10 cellular contexts compared by ENCODE assay signal in the genomic region with DNA sequence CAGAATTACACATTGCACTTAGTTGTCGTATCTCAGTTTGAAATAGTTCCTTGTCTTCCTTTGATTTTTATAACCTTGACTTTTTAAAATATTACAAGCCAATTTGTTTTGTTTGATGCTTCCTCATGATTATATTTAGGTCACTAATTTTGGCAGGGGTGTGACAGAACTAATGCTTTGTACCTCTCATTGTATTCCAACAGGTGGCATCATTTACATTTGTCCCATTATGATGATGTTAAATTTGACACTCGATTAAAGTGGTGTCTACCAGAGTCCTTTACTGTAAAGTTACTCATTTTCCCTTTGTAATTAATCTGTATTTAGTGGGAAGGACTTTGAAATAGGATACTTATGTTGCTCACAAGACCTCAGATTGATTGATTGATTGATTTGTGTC. TPM values are rescaled to one million over a fixed set of nuclear protein-coding genes. Genes with fewer than 3 reads are reported as not detected.
DNase-seq lines count a peak whose midpoint lies in the region; ATAC-seq and TF ChIP-seq lines count a peak whose summit lies in the region.
"Had no signal": no experiment of that assay in that cellular context is flagged by ENCODE, and none has a peak within 500 bp of the region (broad histone marks: within the 10 kb centered on the region; RNA-seq: fewer than 3 reads in every experiment).

No MANE protein-coding gene starts in this region.

- ATAC-seq in GM21423 (IDR thresholded peaks at IDR 0.05; ENCODE audit: unreplicated experiment), result no peak

- WGBS in adrenal gland, 4 donors, result 33 to 55% (median 39%) methylated on average over 2 of the region's 2 CpGs

- no peak for TF ChIP-seq POLR2A in adrenal gland (IDR thresholded peaks at IDR 0.05)

- H3K4me1 ChIP-seq in adrenal gland (replicated peaks in 1 of 2) (no peaks in the 10 kb centered on the region), osteoblast (ENCODE audit: insufficient read depth, low read length) (no peaks in the 10 kb centered on the region)

- H3K27ac ChIP-seq in adrenal gland (no peak overlapping the region), osteoblast (ENCODE audit: low read depth, low read length) (no peak overlapping the region)

- H3K79me2 ChIP-seq in osteoblast (ENCODE audit: insufficient read depth, low read length), result no peaks in the 10 kb centered on the region

- H3K27me3 ChIP-seq in adrenal gland (no peaks in the 10 kb centered on the region), osteoblast (ENCODE audit: insufficient read depth, low read length) (no peaks in the 10 kb centered on the region)

- DNase-seq in NCI-H2196 treated with DMSO at 0.1 percent for 48 hours (lab: John Stamatoyannopoulos, UW; ENCODE audit: unreplicated experiment) (peak; percentile 10), NCI-H2196 (lab: John Stamatoyannopoulos, UW; ENCODE audit: unreplicated experiment) (no peak), adrenal gland (no peak), osteoblast (ENCODE audit: insufficient read length, low spot score, missing footprints) (no peak), amygdala (lab: John Stamatoyannopoulos, UW) (no peak)
- no peak for DNase-seq in stimulated activated CD4-positive, alpha-beta T cell treated with anti-CD3 and anti-CD28 coated beads, Interleukin-4, amount 100 ng/mL, for 1 hour
- DNase-seq: activated CD8-positive, alpha-beta memory T cell treated with anti-CD3 and anti-CD28 coated beads, Interleukin-2, amount 50 U/mL, for 48 hours; NCI-H226 had no signal

- no peaks in the 10 kb centered on the region for H3K36me3 ChIP-seq in adrenal gland (replicated peaks in 1 of 2)
- peaks cover 5% of the 10 kb centered on the region for H3K36me3 ChIP-seq in osteoblast (ENCODE audit: insufficient read depth, low read length)

- intact Hi-C loops in adrenal gland (cut with DNase I), result no loop called here

- H4K20me1 ChIP-seq in osteoblast (ENCODE audit: insufficient read depth, low read length), result no peaks in the 10 kb centered on the region

- H3K4me2 ChIP-seq in osteoblast (ENCODE audit: insufficient read depth, low read length), result no peak overlapping the region

- H2AFZ ChIP-seq in osteoblast (ENCODE audit: low read length), result no peak overlapping the region

- H3K9me3 ChIP-seq in adrenal gland (replicated peaks in 1 of 3) (no peaks in the 10 kb centered on the region), osteoblast (ENCODE audit: low read depth, low read length) (no peaks in the 10 kb centered on the region)

- H3K4me3 ChIP-seq in adrenal gland (no peak overlapping the region), osteoblast (ENCODE audit: insufficient read depth, low read length) (no peak overlapping the region)

- TF ChIP-seq CTCF in LNCAP (IDR thresholded peaks at IDR 0.05), result peak; percentile 64
- peak in 4 of 6 experiments; percentile 12 to 41 (median 23) for TF ChIP-seq CTCF in adrenal gland (IDR thresholded peaks at IDR 0.05)
- TF ChIP-seq CTCF in osteoblast (IDR thresholded peaks at IDR 0.05; ENCODE audit: extremely low read depth, low read depth, low read length), result peak; percentile 40

RNA-seq across cellular contexts. Expression of a gene that starts 21.5 kb away (rescaled TPM):
- under 1 TPM in 2 of 8 donors, not detected in 6; 0.30 to 0.61 TPM for total RNA-seq in adrenal gland
- polyA plus RNA-seq in adrenal gland, result under 1 TPM in 2 of 3 donors, not detected in 1; 0.03 to 0.16 TPM
- total RNA-seq in osteoblast, result 0.36 TPM in 1 of 2 replicates, not detected in the other

RNA-seq across cellular contexts. Expression of a gene that starts 48.1 kb away (rescaled TPM):
- total RNA-seq in adrenal gland (10 to 100 TPM in 5 of 8 donors, 1 to 10 TPM in 3; 6.2 to 17.3 (median 12.4) TPM), osteoblast (10.9 and 13.8 TPM in 2 replicates)
- polyA plus RNA-seq in adrenal gland, result 10 to 100 TPM in 1 of 3 donors, 1 to 10 TPM in 2; 5.4 to 11.4 (median 5.4) TPM

RNA-seq across cellular contexts. Expression of a gene that starts 58.8 kb away (rescaled TPM):
- 10 to 100 TPM in 4 of 8 donors, 1 to 10 TPM in 4; 4.1 to 17.3 (median 11.0) TPM for total RNA-seq in adrenal gland
- 10 to 100 TPM in 1 of 3 donors, 1 to 10 TPM in 2; 1.9 to 13.0 (median 2.0) TPM for polyA plus RNA-seq in adrenal gland
- total RNA-seq in osteoblast, result 8.3 and 9.1 TPM in 2 replicates
